12 cellular contexts compared by ENCODE assay signal in the genomic region with DNA sequence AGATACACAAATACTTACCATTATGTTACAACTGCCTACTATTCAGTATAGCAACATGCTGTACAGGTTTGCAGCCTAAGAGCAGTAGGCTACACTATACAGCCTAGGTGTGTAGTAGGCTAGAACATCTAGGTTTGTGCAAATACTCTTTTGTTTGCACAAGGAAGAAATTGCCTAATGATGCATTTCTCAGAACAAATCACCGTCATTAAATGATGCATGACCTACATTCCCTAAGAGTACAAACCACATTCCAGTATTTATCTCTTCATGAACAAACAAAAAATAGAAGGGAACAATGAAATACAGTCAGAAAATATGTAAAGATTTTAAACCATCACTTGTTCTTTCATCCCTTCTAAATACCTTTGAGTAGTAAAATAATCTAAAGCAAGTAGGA.
A peak's percentile ranks its signal among the peaks of the same experiment; 100 is the strongest.
DNase-seq lines count a peak whose midpoint lies in the region; ATAC-seq and TF ChIP-seq lines count a peak whose summit lies in the region.
"Had no signal": no experiment of that assay in that cellular context is flagged by ENCODE, and none has a peak within 500 bp of the region (broad histone marks: within the 10 kb centered on the region; RNA-seq: fewer than 3 reads in every experiment).

No MANE protein-coding gene starts in this region.

- DNase-seq in AG10803 (ENCODE audit: low read depth) (peak; percentile 56), LHCN-M2 (ENCODE audit: low read depth) (peak; percentile 58), astrocyte of the hippocampus (ENCODE audit: low read depth, low spot score) (peak; percentile 49), kidney tubule cell (ENCODE audit: low spot score) (peak; percentile 67)
- no peak for DNase-seq in activated effector memory CD4-positive, alpha-beta T cell treated with Interleukin-2 at 50 U/mL for 16 hours
- DNase-seq in stimulated activated CD4-positive, alpha-beta T cell treated with anti-CD3 and anti-CD28 coated beads, Interleukin-2, amount 100 ng/mL, for 24 hours: no peak
- DNase-seq: activated CD8-positive, alpha-beta memory T cell treated with anti-CD3 and anti-CD28 coated beads, Interleukin-2, amount 50 U/mL, for 48 hours; mesendoderm; NCI-H1092; substantia nigra had no signal

- H3K4me3 ChIP-seq in AG10803 (ENCODE audit: low read length): no peak overlapping the region

- TF ChIP-seq CTCF in AG10803 (conservative IDR thresholded peaks at IDR 0.05; ENCODE audit: low read length): no peak

- ATAC-seq in HG03354 (IDR thresholded peaks at IDR 0.05; ENCODE audit: poor library complexity, severe bottlenecking, unreplicated experiment) (no peak), GM19395 (IDR thresholded peaks at IDR 0.05; ENCODE audit: unreplicated experiment) (no peak)

Comparison
In these comparisons a context has a peak if more than half of its experiments do, and no peak if none do; other contexts are left out.
1. DNase-seq: peak in AG10803 (single experiment), LHCN-M2 (single experiment), astrocyte of the hippocampus (single experiment) and kidney tubule cell (single experiment); none in activated effector memory CD4-positive, alpha-beta T cell treated with Interleukin-2 at 50 U/mL for 16 hours (single experiment) and stimulated activated CD4-positive, alpha-beta T cell treated with anti-CD3 and anti-CD28 coated beads, Interleukin-2, amount 100 ng/mL, for 24 hours (0 of 2).